In genomic region chr10:128990986-128991385, GRCh38 we compare ENCODE assay signal across 30 cellular contexts.
"Had no signal": no experiment of that assay in that cellular context is flagged by ENCODE, and none has a peak within 500 bp of the region (broad histone marks: within the 10 kb centered on the region; RNA-seq: fewer than 3 reads in every experiment).

No MANE protein-coding gene starts in this region.

- DNase-seq: cortex of kidney; effector memory CD8-positive, alpha-beta T cell; erythroblast; esophagus squamous epithelium; foreskin melanocyte; glutamatergic neuron; heart right ventricle; hippocampal formation; left cardiac atrium; left lung; mesenchymal stem cell; mucosa of descending colon; naive B cell; posterior cingulate gyrus; stimulated activated CD4-positive, alpha-beta T cell treated with anti-CD3 and anti-CD28 coated beads, Interleukin-2, amount 100 ng/mL, for 24 hours; stimulated activated CD4-positive, alpha-beta T cell treated with anti-CD3 and anti-CD28 coated beads, Interleukin-4, amount 100 ng/mL, for 24 hours; stimulated activated naive CD4-positive, alpha-beta T cell treated with Interleukin-2 at 50 U/mL for 16 hours; stomach; testis; tibial artery; upper lobe of right lung had no signal

- H3K27ac ChIP-seq: esophagus squamous epithelium, heart right ventricle, left lung, stomach, testis, tibial artery, upper lobe of right lung, vagina had no signal

- H3K27ac Mint-ChIP-seq: effector memory CD8-positive, alpha-beta T cell; mesothelial cell of epicardium; naive B cell; natural killer cell treated with Interleukin-12 subunit alpha and Interleukin-12 subunit beta and Interleukin-15 and Interleukin-18, amount 100 ng/mL, for 72 hours; stimulated activated effector memory CD8-positive, alpha-beta T cell treated with anti-CD3 and anti-CD28 coated beads, Interleukin-12 subunit alpha, Interleukin-12 subunit beta, amount 100 ng/mL, for 72 hours had no signal

- H3K36me3 ChIP-seq: esophagus squamous epithelium, heart right ventricle, left lung, stomach, tibial artery, upper lobe of right lung, vagina had no signal

- H3K4me3 Mint-ChIP-seq: effector memory CD8-positive, alpha-beta T cell; mesothelial cell of epicardium; natural killer cell treated with Interleukin-12 subunit alpha and Interleukin-12 subunit beta and Interleukin-15 and Interleukin-18, amount 100 ng/mL, for 72 hours; neural crest cell; stimulated activated effector memory CD8-positive, alpha-beta T cell treated with anti-CD3 and anti-CD28 coated beads, Interleukin-12 subunit alpha, Interleukin-12 subunit beta, amount 100 ng/mL, for 72 hours had no signal

- H3K4me1 Mint-ChIP-seq: mesothelial cell of epicardium; naive B cell; stimulated activated effector memory CD8-positive, alpha-beta T cell treated with anti-CD3 and anti-CD28 coated beads, Interleukin-12 subunit alpha, Interleukin-12 subunit beta, amount 100 ng/mL, for 72 hours had no signal

- ATAC-seq: effector memory CD8-positive, alpha-beta T cell; heart right ventricle; left cardiac atrium; left lung; mucosa of descending colon; natural killer cell treated with Interleukin-12 subunit alpha and Interleukin-12 subunit beta and Interleukin-15 and Interleukin-18, amount 100 ng/mL, for 72 hours; sciatic nerve; stimulated activated effector memory CD8-positive, alpha-beta T cell treated with anti-CD3 and anti-CD28 coated beads, Interleukin-12 subunit alpha, Interleukin-12 subunit beta, amount 100 ng/mL, for 72 hours; upper lobe of right lung had no signal

- FAIRE-seq: endometrium, islet of Langerhans had no signal

- H3K36me3 Mint-ChIP-seq: mesothelial cell of epicardium; naive B cell; natural killer cell treated with Interleukin-12 subunit alpha and Interleukin-12 subunit beta and Interleukin-15 and Interleukin-18, amount 100 ng/mL, for 72 hours; stimulated activated effector memory CD8-positive, alpha-beta T cell treated with anti-CD3 and anti-CD28 coated beads, Interleukin-12 subunit alpha, Interleukin-12 subunit beta, amount 100 ng/mL, for 72 hours had no signal

- H3K27me3 ChIP-seq: esophagus squamous epithelium, testis, upper lobe of right lung, vagina had no signal

- H3K9me3 Mint-ChIP-seq: effector memory CD8-positive, alpha-beta T cell; mesothelial cell of epicardium; natural killer cell treated with Interleukin-12 subunit alpha and Interleukin-12 subunit beta and Interleukin-15 and Interleukin-18, amount 100 ng/mL, for 72 hours had no signal

- H3K4me3 ChIP-seq: esophagus squamous epithelium, heart right ventricle, left lung, mucosa of descending colon, smooth muscle cell, stomach, testis, tibial artery, upper lobe of right lung, vagina had no signal

- H3K4me1 ChIP-seq: esophagus squamous epithelium, heart right ventricle, left lung, stomach, testis, tibial artery, upper lobe of right lung, vagina had no signal

- H3K9me3 ChIP-seq: left lung, mucosa of descending colon, testis, tibial artery, upper lobe of right lung, vagina had no signal
